ENCODE assay signal across 1 cellular context in the genomic region with DNA sequence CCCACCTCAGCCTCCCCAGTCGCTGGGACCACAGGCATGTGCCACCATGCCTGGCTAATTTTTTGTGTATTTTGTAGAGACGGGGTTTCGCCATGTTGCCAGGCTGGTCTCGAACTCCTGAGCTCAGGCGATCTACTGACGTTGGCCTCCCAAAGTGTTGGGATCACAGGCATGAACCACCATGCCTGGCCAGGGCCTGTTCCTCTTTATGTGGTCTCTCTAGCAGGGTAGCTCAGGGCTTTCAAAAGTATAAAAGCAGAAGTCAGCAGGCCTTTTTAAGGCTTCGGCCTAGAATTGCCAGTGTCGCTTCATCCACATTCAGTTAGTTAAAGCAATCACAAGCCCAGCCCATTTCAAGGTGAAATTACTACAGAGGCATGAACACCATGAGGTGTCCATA.
TF ChIP-seq lines count a peak whose summit lies in the region.

No MANE protein-coding gene starts in this region.

TF ChIP-seq in HepG2, 621 proteins besides CTCF, POLR2A, EP300 and RAD21:
- no peak for TF ChIP-seq KAT2B (IDR thresholded peaks at IDR 0.05; ENCODE audit: borderline replicate concordance, low read depth, low read length)
- no peak for TF ChIP-seq HIVEP1 (CRISPR knock-in tag; IDR thresholded peaks at IDR 0.05)
- TF ChIP-seq ISL2 (CRISPR knock-in tag; IDR thresholded peaks at IDR 0.05): no peak
- TF ChIP-seq SMAD9 (CRISPR knock-in tag; IDR thresholded peaks at IDR 0.05): no peak
- no peak for TF ChIP-seq ZNF335 (CRISPR knock-in tag; IDR thresholded peaks at IDR 0.05)
- TF ChIP-seq ATF2 (CRISPR knock-in tag; IDR thresholded peaks at IDR 0.05): no peak
- TF ChIP-seq ZZZ3 (CRISPR knock-in tag; IDR thresholded peaks at IDR 0.05; ENCODE audit: borderline replicate concordance): no peak
- no peak for TF ChIP-seq TFAP4 (IDR thresholded peaks at IDR 0.05; ENCODE audit: borderline replicate concordance, low read depth)
